In genomic region chr12:107131832-107132616, GRCh38 we compare ENCODE assay signal across 8 cellular contexts. TPM values are rescaled to one million over a fixed set of nuclear protein-coding genes. Genes with fewer than 3 reads are reported as not detected.
DNase-seq lines count a peak whose midpoint lies in the region; ATAC-seq and TF ChIP-seq lines count a peak whose summit lies in the region.

No MANE protein-coding gene starts in this region.

- peaks cover 3% of the 10 kb centered on the region for H3K27me3 Mint-ChIP-seq in Caco-2 (ENCODE audit: insufficient read depth, unreplicated experiment)

- H3K36me3 Mint-ChIP-seq in Caco-2 (ENCODE audit: insufficient read depth, unreplicated experiment), result no peaks in the 10 kb centered on the region

- peak in 1 of 2 experiments; percentile 60 for DNase-seq in Caco-2
- DNase-seq in NCI-H510A treated with DMSO at 0.1 percent for 48 hours (lab: John Stamatoyannopoulos, UW), result peak; percentile 76
- peak; percentile 53 for DNase-seq in amniotic epithelial cell (ENCODE audit: low read depth)
- peak in 1 of 5 donors; percentile 18 for DNase-seq in heart left ventricle
- DNase-seq in retina, result peak; percentile 75

- H3K4me1 Mint-ChIP-seq in Caco-2 (ENCODE audit: low read depth, unreplicated experiment), result no peaks in the 10 kb centered on the region

- WGBS in heart left ventricle, 4 donors, result 28 to 33% (median 32%) methylated on average over 10 of the region's 10 CpGs

- TF ChIP-seq POLR2A in heart left ventricle (IDR thresholded peaks at IDR 0.05), result no peak

- TF ChIP-seq CTCF in Caco-2 (IDR thresholded peaks at IDR 0.05; ENCODE audit: insufficient read depth in 1 of 2, low read depth in 1 of 2, low read length in 1 of 2, severe bottlenecking in 1 of 2, unreplicated experiment in 1 of 2) (peak; percentile 74 to 80), HEK293 (tag by site-specific recombination; IDR thresholded peaks at IDR 0.05) (peak; percentile 63; the same call in 1 of the 2 replicates), heart left ventricle (IDR thresholded peaks at IDR 0.05) (peak; percentile 53 to 88 (median 75))

- H3K4me3 ChIP-seq in Caco-2 (ENCODE audit: low read depth, low read length), result no peak overlapping the region
- no peak overlapping the region for H3K4me3 ChIP-seq in HEK293 (ENCODE audit: low read depth, low read length)
- no peak overlapping the region for H3K4me3 ChIP-seq in heart left ventricle

- intact Hi-C loops in Caco-2 (cut with micrococcal nuclease; ENCODE audit: unreplicated experiment) (loop anchor here (1.0 kb wide), 2 partner anchors 270 to 475 kb away; no protein-coding TSS in a partner anchor), heart left ventricle (cut with DNase I) (loop anchor here (1.0 to 10.0 kb wide), 7 partner anchors 270 to 755 kb away; no protein-coding TSS in a partner anchor)

- H3K27me3 ChIP-seq in Caco-2 (replicated peaks; ENCODE audit: control insufficient read depth, insufficient read depth, low read length) (no peaks in the 10 kb centered on the region; the same call in 1 of the 2 replicates), heart left ventricle (peaks cover 0 to 8% (median 0%) of the 10 kb centered on the region in 9 donors)

- H3K36me3 ChIP-seq in Caco-2 (ENCODE audit: control insufficient read depth, insufficient read depth, low read length) (no peaks in the 10 kb centered on the region), HEK293 (ENCODE audit: control insufficient read depth in 2 of 2, insufficient read depth in 1 of 2, low read length in 2 of 2) (no peaks in the 10 kb centered on the region), heart left ventricle (no peaks in the 10 kb centered on the region)

- H3K9me3 ChIP-seq in Caco-2 (no peaks in the 10 kb centered on the region; the same call in 1 of the 2 replicates), HEK293 (ENCODE audit: control insufficient read depth, insufficient read depth, low read depth, low read length) (no peaks in the 10 kb centered on the region), heart left ventricle (no peaks in the 10 kb centered on the region)

- H3K9me3 Mint-ChIP-seq in Caco-2 (ENCODE audit: unreplicated experiment), result no peaks in the 10 kb centered on the region

- no peak overlapping the region for H3K4me3 Mint-ChIP-seq in Caco-2 (ENCODE audit: unreplicated experiment)

- ATAC-seq in heart left ventricle, result peak in 3 of 4 donors; percentile 44 to 65 (median 54)
- no peak for ATAC-seq in HG03354 (IDR thresholded peaks at IDR 0.05; ENCODE audit: poor library complexity, severe bottlenecking, unreplicated experiment)
- no peak for ATAC-seq in HG03175 (IDR thresholded peaks at IDR 0.05; ENCODE audit: unreplicated experiment)

- no peak overlapping the region for H3K27ac ChIP-seq in HEK293 (ENCODE audit: extremely low read depth, low read depth, low read length)
- no peak overlapping the region for H3K27ac ChIP-seq in heart left ventricle

- CTCF ChIA-PET in Caco-2 (lab: Charles Lee), result interaction anchor here (0.5 to 1.4 kb wide), 9 partner anchors 153 to 478 kb away, joined by 3 to 8 read pairs (median 5); a partner anchor contains a TSS
- CTCF ChIA-PET in HEK293 (lab: Yijun Ruan, JAX), result interaction anchor here (0.6 to 14.3 kb wide), 86 partner anchors 9 to 554 kb away, joined by 3 to 290 read pairs (median 4); partner anchors contain the start of gene TMEM263

- H3K27ac Mint-ChIP-seq in Caco-2 (ENCODE audit: unreplicated experiment), result no peak overlapping the region

- no TSS peak for BruUV-seq in Caco-2 (replicated peaks; lab: Mats Ljungman, UMichigan)

- no peaks in the 10 kb centered on the region for H3K4me1 ChIP-seq in Caco-2
- H3K4me1 ChIP-seq in HEK293 (ENCODE audit: control insufficient read depth, insufficient read depth, low read length), result no peaks in the 10 kb centered on the region
- peaks cover 0 to 6% (median 0%) of the 10 kb centered on the region in 12 donors for H3K4me1 ChIP-seq in heart left ventricle

- POLR2A ChIA-PET in Caco-2 (lab: Charles Lee), result no interaction called here
- POLR2A ChIA-PET in HEK293 (lab: Yijun Ruan, JAX), result no interaction called here

TF ChIP-seq in HEK293, 187 proteins besides CTCF, POLR2A, EP300 and RAD21:
- TF ChIP-seq ZNF660 (tag by site-specific recombination; IDR thresholded peaks at IDR 0.05) (peak; percentile 79; the same call in 1 of the 2 replicates), IKZF3 (tag by site-specific recombination; IDR thresholded peaks at IDR 0.05) (0 out of 2 replicates have a peak, but pooled peaks have one; percentile 27), ZNF132 (tag by site-specific recombination; IDR thresholded peaks at IDR 0.05; ENCODE audit: borderline replicate concordance) (no peak), ZBTB10 (tag by site-specific recombination; IDR thresholded peaks at IDR 0.05) (no peak), ZNF600 (tag by site-specific recombination; IDR thresholded peaks at IDR 0.05) (peak; percentile 77), ZNF654 (tag by site-specific recombination; IDR thresholded peaks at IDR 0.05; ENCODE audit: low read depth) (peak; percentile 99), ZBTB11 (tag by site-specific recombination; conservative IDR thresholded peaks at IDR 0.05; ENCODE audit: low read depth) (no peak), ZNF548 (tag by site-specific recombination; IDR thresholded peaks at IDR 0.05) (no peak), ZNF561 (tag by site-specific recombination; IDR thresholded peaks at IDR 0.05; ENCODE audit: borderline replicate concordance) (0 out of 2 replicates have a peak, but pooled peaks have one; percentile 21), ZSCAN30 (tag by site-specific recombination; IDR thresholded peaks at IDR 0.05) (peak; percentile 32; the same call in 1 of the 2 replicates), ZBTB17 (tag by site-specific recombination; IDR thresholded peaks at IDR 0.05) (0 out of 2 replicates have a peak, but pooled peaks have one; percentile 27)

RNA-seq across cellular contexts. Expression of gene CRY1, which starts 38.7 kb away (rescaled TPM):
- total RNA-seq in Caco-2 (2022), result 19.4 and 22.2 TPM in 2 replicates
- total RNA-seq in heart left ventricle, result 10 to 100 TPM in 5 of 9 donors, 1 to 10 TPM in 4; 6.7 to 20.4 (median 12.0) TPM
- 10 to 100 TPM in 1 of 2 donors, 1 to 10 TPM in 1; 4.3 to 20.7 TPM for polyA plus RNA-seq in heart left ventricle

Comparison
In these comparisons a context has a peak if more than half of its experiments do, and no peak if none do; other contexts are left out.
1. ATAC-seq: peak in heart left ventricle (3 of 4); none in HG03354 (single experiment) and HG03175 (single experiment).
2. Peak in every context shown above with its lines, with median percentiles within 50 percentile points of each other: CTCF ChIP-seq.